Comparison of ENCODE assay signal across 12 cellular contexts in genomic region chr20:10239954-10240353, GRCh38. TPM values are rescaled to one million over a fixed set of nuclear protein-coding genes. Genes with fewer than 3 reads are reported as not detected.
A peak's percentile ranks its signal among the peaks of the same experiment; 100 is the strongest.
DNase-seq lines count a peak whose midpoint lies in the region; ATAC-seq lines count a peak whose summit lies in the region.
"Had no signal": no experiment of that assay in that cellular context is flagged by ENCODE, and none has a peak within 500 bp of the region (broad histone marks: within the 10 kb centered on the region; RNA-seq: fewer than 3 reads in every experiment).

No MANE protein-coding gene starts in this region.

- no peaks in the 10 kb centered on the region for H3K36me3 Mint-ChIP-seq in natural killer cell treated with Interleukin-12 subunit alpha and Interleukin-12 subunit beta and Interleukin-15 and Interleukin-18, amount 100 ng/mL, for 72 hours
- H3K36me3 Mint-ChIP-seq: activated CD4-positive, alpha-beta memory T cell treated with anti-CD3 and anti-CD28 coated beads for 36 hours had no signal

- H3K9me3 Mint-ChIP-seq in natural killer cell treated with Interleukin-12 subunit alpha and Interleukin-12 subunit beta and Interleukin-15 and Interleukin-18, amount 100 ng/mL, for 72 hours: no peaks in the 10 kb centered on the region
- H3K9me3 Mint-ChIP-seq: activated CD4-positive, alpha-beta memory T cell treated with anti-CD3 and anti-CD28 coated beads for 36 hours had no signal

- no peak overlapping the region for H3K4me3 Mint-ChIP-seq in natural killer cell treated with Interleukin-12 subunit alpha and Interleukin-12 subunit beta and Interleukin-15 and Interleukin-18, amount 100 ng/mL, for 72 hours
- H3K4me3 Mint-ChIP-seq: activated CD4-positive, alpha-beta memory T cell treated with anti-CD3 and anti-CD28 coated beads for 36 hours had no signal

- DNase-seq in NCI-H748 (lab: John Stamatoyannopoulos, UW; ENCODE audit: unreplicated experiment): peak; percentile 43
- DNase-seq in NCI-H748 treated with DMSO at 0.1 percent for 48 hours (lab: John Stamatoyannopoulos, UW): no peak
- peak; percentile 49 for DNase-seq in NCI-H345 treated with DMSO at 0.1 percent for 48 hours (lab: John Stamatoyannopoulos, UW; ENCODE audit: unreplicated experiment)
- DNase-seq in fibroblast of gingiva (ENCODE audit: low read depth): peak; percentile 36
- peak; percentile 84 for DNase-seq in ureter (ENCODE audit: low spot score)
- no peak for DNase-seq in occipital lobe (lab: John Stamatoyannopoulos, UW)
- no peak for DNase-seq in stimulated activated CD4-positive, alpha-beta T cell treated with anti-CD3 and anti-CD28 coated beads, Interleukin-2, amount 100 ng/mL, for 24 hours
- no peak for DNase-seq in natural killer cell treated with Interleukin-12 subunit alpha and Interleukin-12 subunit beta and Interleukin-15 and Interleukin-18, amount 100 ng/mL, for 72 hours (ENCODE audit: low spot score)
- DNase-seq: activated CD4-positive, alpha-beta memory T cell treated with anti-CD3 and anti-CD28 coated beads for 36 hours; heart left ventricle; stimulated activated CD4-positive, alpha-beta T cell treated with anti-CD3 and anti-CD28 coated beads, Interleukin-4, amount 100 ng/mL, for 24 hours; tibial artery had no signal

- H3K4me1 Mint-ChIP-seq in natural killer cell treated with Interleukin-12 subunit alpha and Interleukin-12 subunit beta and Interleukin-15 and Interleukin-18, amount 100 ng/mL, for 72 hours (ENCODE audit: low read depth in 2 of 2): no peaks in the 10 kb centered on the region

- peaks cover 0 to 6% of the 10 kb centered on the region in 2 donors for H3K27me3 Mint-ChIP-seq in natural killer cell treated with Interleukin-12 subunit alpha and Interleukin-12 subunit beta and Interleukin-15 and Interleukin-18, amount 100 ng/mL, for 72 hours
- H3K27me3 Mint-ChIP-seq: activated CD4-positive, alpha-beta memory T cell treated with anti-CD3 and anti-CD28 coated beads for 36 hours had no signal

- no peak for ATAC-seq in natural killer cell treated with Interleukin-12 subunit alpha and Interleukin-12 subunit beta and Interleukin-15 and Interleukin-18, amount 100 ng/mL, for 72 hours
- ATAC-seq: heart left ventricle had no signal

- no peak overlapping the region for H3K27ac Mint-ChIP-seq in natural killer cell treated with Interleukin-12 subunit alpha and Interleukin-12 subunit beta and Interleukin-15 and Interleukin-18, amount 100 ng/mL, for 72 hours
- H3K27ac Mint-ChIP-seq: activated CD4-positive, alpha-beta memory T cell treated with anti-CD3 and anti-CD28 coated beads for 36 hours had no signal

RNA-seq across cellular contexts. Expression of gene SNAP25, which starts 21.3 kb away (rescaled TPM):
- 16.3 TPM for total RNA-seq in ureter
- total RNA-seq in occipital lobe: 92.5 TPM
- total RNA-seq in natural killer cell treated with Interleukin-12 subunit alpha and Interleukin-12 subunit beta and Interleukin-15 and Interleukin-18, amount 100 ng/mL, for 72 hours: under 1 TPM in 1 of 2 donors, not detected in 1; 0.76 TPM

Comparison
In these comparisons a context has a peak if more than half of its experiments do, and no peak if none do; other contexts are left out.
1. DNase-seq: peak in NCI-H748 (single experiment), NCI-H345 treated with DMSO at 0.1 percent for 48 hours (single experiment), fibroblast of gingiva (single experiment) and ureter (single experiment); none in NCI-H748 treated with DMSO at 0.1 percent for 48 hours (single experiment), occipital lobe (single experiment), stimulated activated CD4-positive, alpha-beta T cell treated with anti-CD3 and anti-CD28 coated beads, Interleukin-2, amount 100 ng/mL, for 24 hours (0 of 2) and natural killer cell treated with Interleukin-12 subunit alpha and Interleukin-12 subunit beta and Interleukin-15 and Interleukin-18, amount 100 ng/mL, for 72 hours (single experiment).